In genomic region chr9:6552033-6552737, GRCh38 we compare ENCODE assay signal across 12 cellular contexts.
A peak's percentile ranks its signal among the peaks of the same experiment; 100 is the strongest.
DNase-seq lines count a peak whose midpoint lies in the region; ATAC-seq and TF ChIP-seq lines count a peak whose summit lies in the region.
"Had no signal": no experiment of that assay in that cellular context is flagged by ENCODE, and none has a peak within 500 bp of the region (broad histone marks: within the 10 kb centered on the region; RNA-seq: fewer than 3 reads in every experiment).

No MANE protein-coding gene starts in this region.

- H3K4me2 ChIP-seq in BLaER1 treated with 17β-estradiol and CSF1 and Interleukin-3, amounts not matched to agents 10 nM and 100 nM = peak overlapping the region; percentile 11 to 53 (median 38)
- H3K4me2 ChIP-seq in hepatocyte = peak overlapping the region; percentile 3

- no peaks in the 10 kb centered on the region for H3K79me2 ChIP-seq in hepatocyte

- peaks cover 14 to 36% (median 23%) of the 10 kb centered on the region in 10 experiments for H3K4me1 ChIP-seq in BLaER1 treated with 17β-estradiol and CSF1 and Interleukin-3, amounts not matched to agents 10 nM and 100 nM
- H3K4me1 ChIP-seq in hepatocyte (ENCODE audit: insufficient read depth) (no peaks in the 10 kb centered on the region), ascending aorta (no peaks in the 10 kb centered on the region)

- peak; percentile 83 for DNase-seq in M059J (ENCODE audit: low read depth)
- peak; percentile 38 for DNase-seq in WERI-Rb-1
- DNase-seq in hepatocyte (ENCODE audit: low spot score) = no peak
- DNase-seq in activated effector memory CD4-positive, alpha-beta T cell treated with anti-CD3 and anti-CD28 coated beads, Interleukin-2, amount 50 U/mL, for 16 hours = no peak
- no peak for DNase-seq in ascending aorta (ENCODE audit: low spot score in 2 of 2)
- DNase-seq: activated T-cell treated with anti-CD3 and anti-CD28 coated beads, Interleukin-2, amount 50 U/mL, for 24 hours; effector CD8-positive, alpha-beta T cell; GDM1 had no signal

- H3K36me3 ChIP-seq in BLaER1 treated with 17β-estradiol and CSF1 and Interleukin-3, amounts not matched to agents 10 nM and 100 nM = peaks cover 0 to 59% (median 25%) of the 10 kb centered on the region in 11 experiments; a peak in 14 of 22 replicates
- H3K36me3 ChIP-seq in WERI-Rb-1 = no peaks in the 10 kb centered on the region
- H3K36me3 ChIP-seq in hepatocyte (replicated peaks; ENCODE audit: insufficient read depth, low read depth) = no peaks in the 10 kb centered on the region
- no peaks in the 10 kb centered on the region for H3K36me3 ChIP-seq in ascending aorta
- H3K36me3 ChIP-seq: tibial nerve had no signal

- no peak overlapping the region for H3K27ac ChIP-seq in BLaER1 treated with 17β-estradiol and CSF1 and Interleukin-3, amounts not matched to agents 10 nM and 100 nM
- H3K27ac ChIP-seq in WERI-Rb-1 = no peak overlapping the region
- H3K27ac ChIP-seq in hepatocyte = peak overlapping the region; percentile 39
- peak overlapping the region in 1 of 2 donors; percentile 28 for H3K27ac ChIP-seq in ascending aorta

- H3K9me2 ChIP-seq in hepatocyte (replicated peaks; ENCODE audit: insufficient read depth) = no peaks in the 10 kb centered on the region

- no peaks in the 10 kb centered on the region for H3K27me3 ChIP-seq in BLaER1 treated with 17β-estradiol and CSF1 and Interleukin-3, amounts not matched to agents 10 nM and 100 nM
- H3K27me3 ChIP-seq in WERI-Rb-1 (ENCODE audit: insufficient read depth, low read depth, severe bottlenecking) (no peaks in the 10 kb centered on the region), hepatocyte (no peaks in the 10 kb centered on the region), ascending aorta (no peaks in the 10 kb centered on the region)
- H3K27me3 ChIP-seq: tibial nerve had no signal

- ATAC-seq in GM21717 (IDR thresholded peaks at IDR 0.05; ENCODE audit: unreplicated experiment) = no peak
- ATAC-seq in HG03039 (IDR thresholded peaks at IDR 0.05; ENCODE audit: unreplicated experiment) = no peak

- H2AFZ ChIP-seq in hepatocyte = no peak overlapping the region

- no peaks in the 10 kb centered on the region for H3K9me3 ChIP-seq in BLaER1 treated with 17β-estradiol and CSF1 and Interleukin-3, amounts not matched to agents 10 nM and 100 nM (replicated peaks in 1 of 11)
- no peaks in the 10 kb centered on the region for H3K9me3 ChIP-seq in WERI-Rb-1 (ENCODE audit: severe bottlenecking)
- no peaks in the 10 kb centered on the region for H3K9me3 ChIP-seq in hepatocyte (ENCODE audit: low read depth)
- H3K9me3 ChIP-seq in ascending aorta = no peaks in the 10 kb centered on the region
- H3K9me3 ChIP-seq: tibial nerve had no signal

- no peaks in the 10 kb centered on the region for H4K20me1 ChIP-seq in BLaER1 treated with 17β-estradiol and CSF1 and Interleukin-3, amounts not matched to agents 10 nM and 100 nM
- H4K20me1 ChIP-seq in hepatocyte (ENCODE audit: insufficient read depth, poor library complexity, severe bottlenecking) = no peaks in the 10 kb centered on the region

- H3K4me3 ChIP-seq in BLaER1 treated with 17β-estradiol and CSF1 and Interleukin-3, amounts not matched to agents 10 nM and 100 nM = no peak overlapping the region
- H3K4me3 ChIP-seq in WERI-Rb-1 (ENCODE audit: low read depth, low read length) (no peak overlapping the region), hepatocyte (no peak overlapping the region), ascending aorta (no peak overlapping the region)
- H3K4me3 ChIP-seq: tibial nerve had no signal

- H3K9ac ChIP-seq in BLaER1 treated with 17β-estradiol and CSF1 and Interleukin-3, amounts not matched to agents 10 nM and 100 nM = peak overlapping the region in 1 of 11 experiments; percentile 23; a peak in 1 of 22 replicates

- intact Hi-C loops in ascending aorta (cut with DNase I) = no loop called here

- TF ChIP-seq CTCF in WERI-Rb-1 (IDR thresholded peaks at IDR 0.05; ENCODE audit: low read depth, low read length) = peak; percentile 32; the same call in 1 of the 2 replicates
- no peak for TF ChIP-seq CTCF in hepatocyte (IDR thresholded peaks at IDR 0.05; ENCODE audit: poor library complexity)
- no peak for TF ChIP-seq CTCF in ascending aorta (IDR thresholded peaks at IDR 0.05)

- WGBS in hepatocyte (ENCODE audit: low lambda C conversion rate, missing lambda C conversion rate) = 69% methylated on average over 7 of the region's 7 CpGs

Comparison
In these comparisons a context has a peak if more than half of its experiments do, and no peak if none do; other contexts are left out.
1. DNase-seq: peak in M059J (single experiment) and WERI-Rb-1 (single experiment); none in hepatocyte (single experiment), activated effector memory CD4-positive, alpha-beta T cell treated with anti-CD3 and anti-CD28 coated beads, Interleukin-2, amount 50 U/mL, for 16 hours (single experiment) and ascending aorta (0 of 2).